In genomic region chr16:23865853-23866252, GRCh38 we compare ENCODE assay signal across 20 cellular contexts. TPM values are rescaled to one million over a fixed set of nuclear protein-coding genes. Genes with fewer than 3 reads are reported as not detected.
A peak's percentile ranks its signal among the peaks of the same experiment; 100 is the strongest.
DNase-seq lines count a peak whose midpoint lies in the region; ATAC-seq lines count a peak whose summit lies in the region.
"Had no signal": no experiment of that assay in that cellular context is flagged by ENCODE, and none has a peak within 500 bp of the region (broad histone marks: within the 10 kb centered on the region; RNA-seq: fewer than 3 reads in every experiment).

No MANE protein-coding gene starts in this region.

- no peaks in the 10 kb centered on the region for H3K36me3 Mint-ChIP-seq in activated CD4-positive, alpha-beta T cell treated with anti-CD3 and anti-CD28 coated beads for 36 hours (ENCODE audit: low read depth)
- H3K36me3 Mint-ChIP-seq in activated naive CD8-positive, alpha-beta T cell treated with anti-CD3 and anti-CD28 coated beads, Interleukin-2, amount 10 ng/mL, durations not matched to agents 7 days and 5 days = peaks cover 25% of the 10 kb centered on the region
- peaks cover 0 to 5% (median 0%) of the 10 kb centered on the region in 3 donors for H3K36me3 Mint-ChIP-seq in naive thymus-derived CD8-positive, alpha-beta T cell

- no peak for ATAC-seq in activated CD4-positive, alpha-beta T cell treated with anti-CD3 and anti-CD28 coated beads for 36 hours
- ATAC-seq in activated naive CD8-positive, alpha-beta T cell treated with anti-CD3 and anti-CD28 coated beads, Interleukin-2, amount 10 ng/mL, durations not matched to agents 7 days and 5 days (ENCODE audit: low read depth) = no peak
- no peak for ATAC-seq in naive thymus-derived CD8-positive, alpha-beta T cell
- ATAC-seq in HG03342 (IDR thresholded peaks at IDR 0.05; ENCODE audit: unreplicated experiment) = no peak
- ATAC-seq in Right ventricle myocardium inferior = no peak
- ATAC-seq: psoas muscle had no signal

- no peak for DNase-seq in activated CD4-positive, alpha-beta T cell treated with anti-CD3 and anti-CD28 coated beads for 36 hours
- DNase-seq in activated CD4-positive, alpha-beta T cell treated with anti-CD3 and anti-CD28 coated beads for 48 hours = no peak
- DNase-seq in H7 = peak; percentile 22
- no peak for DNase-seq in activated naive CD8-positive, alpha-beta T cell treated with anti-CD3 and anti-CD28 coated beads, Interleukin-2, amount 10 ng/mL, durations not matched to agents 7 days and 5 days
- no peak for DNase-seq in naive thymus-derived CD8-positive, alpha-beta T cell
- DNase-seq in Right ventricle myocardium inferior (ENCODE audit: missing footprints) = no peak
- DNase-seq in T-helper 2 cell = no peak
- DNase-seq: activated effector memory CD4-positive, alpha-beta T cell treated with anti-CD3 and anti-CD28 coated beads, Interleukin-2, amount 50 U/mL, for 16 hours; aorta; C1 segment of cervical spinal cord; GM23248; head of caudate nucleus; islet precursor cell; NCI-H1694 treated with DMSO at 0.1 percent for 48 hours; psoas muscle; small intestine; testis had no signal

- H3K27me3 ChIP-seq in H7 (ENCODE audit: control insufficient read depth, insufficient read depth, low read length) = peaks cover 50% of the 10 kb centered on the region
- H3K27me3 ChIP-seq: testis had no signal

- H3K4me1 Mint-ChIP-seq in activated CD4-positive, alpha-beta T cell treated with anti-CD3 and anti-CD28 coated beads for 36 hours = peaks cover 73% of the 10 kb centered on the region
- peaks cover 67% of the 10 kb centered on the region for H3K4me1 Mint-ChIP-seq in activated naive CD8-positive, alpha-beta T cell treated with anti-CD3 and anti-CD28 coated beads, Interleukin-2, amount 10 ng/mL, durations not matched to agents 7 days and 5 days
- H3K4me1 Mint-ChIP-seq in naive thymus-derived CD8-positive, alpha-beta T cell = peaks cover 36 to 94% (median 85%) of the 10 kb centered on the region in 4 donors

- no peaks in the 10 kb centered on the region for H3K36me3 ChIP-seq in H7 (replicated peaks; ENCODE audit: control insufficient read depth, insufficient read depth, low read length)

- peak overlapping the region; percentile 40 for H3K27ac Mint-ChIP-seq in activated CD4-positive, alpha-beta T cell treated with anti-CD3 and anti-CD28 coated beads for 36 hours
- peak overlapping the region; percentile 38 for H3K27ac Mint-ChIP-seq in activated naive CD8-positive, alpha-beta T cell treated with anti-CD3 and anti-CD28 coated beads, Interleukin-2, amount 10 ng/mL, durations not matched to agents 7 days and 5 days
- H3K27ac Mint-ChIP-seq in naive thymus-derived CD8-positive, alpha-beta T cell = peak overlapping the region; percentile 61 to 94 (median 72)

- intact Hi-C loops in activated CD4-positive, alpha-beta T cell treated with anti-CD3 and anti-CD28 coated beads for 36 hours (cut with DNase I, micrococcal nuclease) = loop anchor here in 1 of 2 experiments (5.0 kb wide), 1 partner anchor 39 kb away; no protein-coding TSS in a partner anchor
- intact Hi-C loops in Right ventricle myocardium inferior (cut with DNase I) = no loop called here

- no peaks in the 10 kb centered on the region for H3K27me3 Mint-ChIP-seq in activated CD4-positive, alpha-beta T cell treated with anti-CD3 and anti-CD28 coated beads for 36 hours
- no peaks in the 10 kb centered on the region for H3K27me3 Mint-ChIP-seq in activated naive CD8-positive, alpha-beta T cell treated with anti-CD3 and anti-CD28 coated beads, Interleukin-2, amount 10 ng/mL, durations not matched to agents 7 days and 5 days
- H3K27me3 Mint-ChIP-seq in naive thymus-derived CD8-positive, alpha-beta T cell = no peaks in the 10 kb centered on the region

- H3K9me3 Mint-ChIP-seq in activated CD4-positive, alpha-beta T cell treated with anti-CD3 and anti-CD28 coated beads for 36 hours (ENCODE audit: low read depth) = no peaks in the 10 kb centered on the region
- no peaks in the 10 kb centered on the region for H3K9me3 Mint-ChIP-seq in activated naive CD8-positive, alpha-beta T cell treated with anti-CD3 and anti-CD28 coated beads, Interleukin-2, amount 10 ng/mL, durations not matched to agents 7 days and 5 days
- no peaks in the 10 kb centered on the region for H3K9me3 Mint-ChIP-seq in naive thymus-derived CD8-positive, alpha-beta T cell

- H3K4me3 ChIP-seq in H7 (ENCODE audit: insufficient read depth, low read depth, low read length) = no peak overlapping the region
- H3K4me3 ChIP-seq: GM23248, psoas muscle, testis had no signal

- POLR2A ChIA-PET in activated CD4-positive, alpha-beta T cell treated with anti-CD3 and anti-CD28 coated beads for 36 hours (lab: Charles Lee) = no interaction called here
- POLR2A ChIA-PET in activated naive CD8-positive, alpha-beta T cell treated with anti-CD3 and anti-CD28 coated beads, Interleukin-2, amount 10 ng/mL, durations not matched to agents 7 days and 5 days (lab: Charles Lee) = no interaction called here
- POLR2A ChIA-PET in naive thymus-derived CD8-positive, alpha-beta T cell (lab: Charles Lee) = interaction anchor here (0.8 kb wide), 1 partner anchor 165 kb away, joined by 3 read pairs; no protein-coding TSS in a partner anchor

- H3K4me3 Mint-ChIP-seq in activated CD4-positive, alpha-beta T cell treated with anti-CD3 and anti-CD28 coated beads for 36 hours = no peak overlapping the region
- H3K4me3 Mint-ChIP-seq in activated naive CD8-positive, alpha-beta T cell treated with anti-CD3 and anti-CD28 coated beads, Interleukin-2, amount 10 ng/mL, durations not matched to agents 7 days and 5 days = no peak overlapping the region
- peak overlapping the region in 7 of 10 donors; percentile 19 to 72 (median 41) for H3K4me3 Mint-ChIP-seq in naive thymus-derived CD8-positive, alpha-beta T cell

- CTCF ChIA-PET in activated CD4-positive, alpha-beta T cell treated with anti-CD3 and anti-CD28 coated beads for 36 hours (lab: Charles Lee) = interaction anchor here (0.7 to 1.5 kb wide), 2 partner anchors 13 to 62 kb away, joined by 3 to 4 read pairs; no protein-coding TSS in a partner anchor

RNA-seq across cellular contexts. Expression of gene PRKCB, which starts 30.1 kb away (rescaled TPM):
- total RNA-seq in activated CD4-positive, alpha-beta T cell treated with anti-CD3 and anti-CD28 coated beads for 36 hours = 10 to 100 TPM; 57.5 to 83.8 TPM
- 0.44 and 0.80 TPM in 2 replicates for total RNA-seq in H7 (2014; rRNA removed; shearing (Covaris generic))
- 100 to 1,000 TPM; 120 to 123 TPM for total RNA-seq in activated naive CD8-positive, alpha-beta T cell treated with anti-CD3 and anti-CD28 coated beads, Interleukin-2, amount 10 ng/mL, durations not matched to agents 7 days and 5 days
- total RNA-seq in naive thymus-derived CD8-positive, alpha-beta T cell = 100 to 1,000 TPM; 123 to 129 TPM
- 100 to 1,000 TPM in 2 of 3 donors, 10 to 100 TPM in 1; 57.2 to 142 (median 107) TPM for polyA plus RNA-seq in naive thymus-derived CD8-positive, alpha-beta T cell
- 2.2 TPM for total RNA-seq in Right ventricle myocardium inferior
- total RNA-seq: A172, GM23248, M059J had no signal
- polyA plus RNA-seq: GM23248 had no signal

Comparison
In these comparisons a context has a peak if more than half of its experiments do, and no peak if none do; other contexts are left out.
1. H3K4me3 Mint-ChIP-seq: peak in naive thymus-derived CD8-positive, alpha-beta T cell (7 of 10); none in activated CD4-positive, alpha-beta T cell treated with anti-CD3 and anti-CD28 coated beads for 36 hours (single experiment) and activated naive CD8-positive, alpha-beta T cell treated with anti-CD3 and anti-CD28 coated beads, Interleukin-2, amount 10 ng/mL, durations not matched to agents 7 days and 5 days (single experiment).
2. RNA of gene PRKCB, which starts 30.1 kb away (total RNA-seq): 123 to 129 TPM in naive thymus-derived CD8-positive, alpha-beta T cell, 120 to 123 TPM in activated naive CD8-positive, alpha-beta T cell treated with anti-CD3 and anti-CD28 coated beads, Interleukin-2, amount 10 ng/mL, durations not matched to agents 7 days and 5 days and 57.5 to 83.8 TPM in activated CD4-positive, alpha-beta T cell treated with anti-CD3 and anti-CD28 coated beads for 36 hours; 2.2 TPM in Right ventricle myocardium inferior (single experiment) and 0.44 to 0.80 TPM in H7; every median in the first group is over 10 times any median in the second.
3. Peak in every context shown above with its lines, with median percentiles within 50 percentile points of each other: H3K27ac Mint-ChIP-seq.